ENCODE assay signal across 1 cellular context in the genomic region with DNA sequence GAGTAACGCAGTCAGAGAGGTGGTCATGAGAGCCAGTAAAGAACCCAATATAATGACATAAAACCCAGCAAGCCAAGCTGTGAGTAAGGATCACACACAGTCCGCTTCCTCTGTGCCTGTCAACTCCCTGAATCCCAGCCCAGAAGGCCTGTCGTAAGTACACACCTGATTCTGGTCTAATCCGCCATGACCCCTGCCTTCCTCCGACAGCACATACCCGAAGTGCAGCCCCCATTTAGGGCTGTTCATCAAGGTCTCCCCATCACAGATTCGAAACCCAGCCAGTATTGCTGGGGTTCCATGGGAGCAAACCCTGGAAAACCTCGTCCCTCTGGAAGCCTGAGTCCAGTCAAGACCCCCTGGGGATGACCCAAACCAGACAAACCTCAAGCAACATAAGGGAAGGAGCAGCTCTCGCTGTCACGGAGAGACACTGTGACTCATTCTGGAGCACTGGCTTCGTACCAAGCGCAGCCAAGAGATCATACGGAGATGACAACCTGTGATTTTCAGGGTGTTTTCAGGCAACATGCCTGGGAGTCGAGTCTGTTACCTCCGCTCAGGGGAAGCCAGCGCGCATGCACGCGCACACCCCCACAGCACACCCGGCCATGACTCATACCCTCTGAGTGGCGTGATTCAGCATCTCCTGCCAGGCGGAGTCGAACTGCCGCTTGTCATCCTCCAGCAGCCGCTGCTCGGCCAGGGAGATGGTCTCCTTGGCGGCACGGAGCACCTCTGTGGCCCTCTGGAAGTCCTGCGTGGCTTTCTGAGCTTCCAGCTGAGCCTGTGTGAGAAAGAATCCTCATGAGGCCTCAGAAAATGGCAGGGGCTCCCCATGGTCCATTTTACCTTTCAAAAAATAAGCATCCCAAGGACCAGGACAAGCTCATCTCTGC.
TF ChIP-seq lines count a peak whose summit lies in the region.

No MANE protein-coding gene starts in this region.

TF ChIP-seq in HEK293, 187 proteins besides CTCF, POLR2A, EP300 and RAD21 (continued from another document and continues in another):
- TF ChIP-seq, protein P1, sequence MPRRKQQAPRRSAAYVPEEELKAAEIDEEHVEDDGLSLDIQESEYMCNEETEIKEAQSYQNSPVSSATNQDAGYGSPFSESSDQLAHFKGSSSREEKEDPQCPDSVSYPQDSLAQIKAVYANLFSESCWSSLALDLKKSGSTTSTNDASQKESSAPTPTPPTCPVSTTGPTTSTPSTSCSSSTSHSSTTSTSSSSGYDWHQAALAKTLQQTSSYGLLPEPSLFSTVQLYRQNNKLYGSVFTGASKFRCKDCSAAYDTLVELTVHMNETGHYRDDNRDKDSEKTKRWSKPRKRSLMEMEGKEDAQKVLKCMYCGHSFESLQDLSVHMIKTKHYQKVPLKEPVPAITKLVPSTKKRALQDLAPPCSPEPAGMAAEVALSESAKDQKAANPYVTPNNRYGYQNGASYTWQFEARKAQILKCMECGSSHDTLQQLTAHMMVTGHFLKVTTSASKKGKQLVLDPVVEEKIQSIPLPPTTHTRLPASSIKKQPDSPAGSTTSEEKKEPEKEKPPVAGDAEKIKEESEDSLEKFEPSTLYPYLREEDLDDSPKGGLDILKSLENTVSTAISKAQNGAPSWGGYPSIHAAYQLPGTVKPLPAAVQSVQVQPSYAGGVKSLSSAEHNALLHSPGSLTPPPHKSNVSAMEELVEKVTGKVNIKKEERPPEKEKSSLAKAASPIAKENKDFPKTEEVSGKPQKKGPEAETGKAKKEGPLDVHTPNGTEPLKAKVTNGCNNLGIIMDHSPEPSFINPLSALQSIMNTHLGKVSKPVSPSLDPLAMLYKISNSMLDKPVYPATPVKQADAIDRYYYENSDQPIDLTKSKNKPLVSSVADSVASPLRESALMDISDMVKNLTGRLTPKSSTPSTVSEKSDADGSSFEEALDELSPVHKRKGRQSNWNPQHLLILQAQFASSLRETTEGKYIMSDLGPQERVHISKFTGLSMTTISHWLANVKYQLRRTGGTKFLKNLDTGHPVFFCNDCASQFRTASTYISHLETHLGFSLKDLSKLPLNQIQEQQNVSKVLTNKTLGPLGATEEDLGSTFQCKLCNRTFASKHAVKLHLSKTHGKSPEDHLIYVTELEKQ (tag by site-specific recombination; IDR thresholded peaks at IDR 0.05; ENCODE audit: borderline replicate concordance) = no peak
- TF ChIP-seq ZNF560 (tag by site-specific recombination; IDR thresholded peaks at IDR 0.05; ENCODE audit: borderline replicate concordance) (no peak), ZNF248 (tag by site-specific recombination; IDR thresholded peaks at IDR 0.05) (no peak), ZNF121 (tag by site-specific recombination; IDR thresholded peaks at IDR 0.05) (no peak), SCRT2 (tag by site-specific recombination; IDR thresholded peaks at IDR 0.05) (no peak; the same call in 1 of the 2 replicates), ZNF514 (tag by site-specific recombination; IDR thresholded peaks at IDR 0.05) (no peak), ZNF211 (tag by site-specific recombination; IDR thresholded peaks at IDR 0.05; ENCODE audit: low read depth) (no peak), GFI1B (tag by site-specific recombination; IDR thresholded peaks at IDR 0.05) (0 out of 2 replicates have a peak, but pooled peaks have one; percentile 13), OVOL3 (tag by site-specific recombination; IDR thresholded peaks at IDR 0.05) (no peak), ZNF664 (tag by site-specific recombination; IDR thresholded peaks at IDR 0.05) (no peak), GLIS1 (tag by site-specific recombination; IDR thresholded peaks at IDR 0.05) (peak; percentile 75), ZBTB17 (tag by site-specific recombination; IDR thresholded peaks at IDR 0.05) (peak; percentile 97), ZNF155 (tag by site-specific recombination; IDR thresholded peaks at IDR 0.05) (no peak), ZNF843 (tag by site-specific recombination; IDR thresholded peaks at IDR 0.05) (no peak), MYNN (tag by site-specific recombination; IDR thresholded peaks at IDR 0.05; ENCODE audit: borderline replicate concordance) (no peak), ZNF629 (tag by site-specific recombination; IDR thresholded peaks at IDR 0.05) (peak; percentile 80)
- TF ChIP-seq, protein P2, sequence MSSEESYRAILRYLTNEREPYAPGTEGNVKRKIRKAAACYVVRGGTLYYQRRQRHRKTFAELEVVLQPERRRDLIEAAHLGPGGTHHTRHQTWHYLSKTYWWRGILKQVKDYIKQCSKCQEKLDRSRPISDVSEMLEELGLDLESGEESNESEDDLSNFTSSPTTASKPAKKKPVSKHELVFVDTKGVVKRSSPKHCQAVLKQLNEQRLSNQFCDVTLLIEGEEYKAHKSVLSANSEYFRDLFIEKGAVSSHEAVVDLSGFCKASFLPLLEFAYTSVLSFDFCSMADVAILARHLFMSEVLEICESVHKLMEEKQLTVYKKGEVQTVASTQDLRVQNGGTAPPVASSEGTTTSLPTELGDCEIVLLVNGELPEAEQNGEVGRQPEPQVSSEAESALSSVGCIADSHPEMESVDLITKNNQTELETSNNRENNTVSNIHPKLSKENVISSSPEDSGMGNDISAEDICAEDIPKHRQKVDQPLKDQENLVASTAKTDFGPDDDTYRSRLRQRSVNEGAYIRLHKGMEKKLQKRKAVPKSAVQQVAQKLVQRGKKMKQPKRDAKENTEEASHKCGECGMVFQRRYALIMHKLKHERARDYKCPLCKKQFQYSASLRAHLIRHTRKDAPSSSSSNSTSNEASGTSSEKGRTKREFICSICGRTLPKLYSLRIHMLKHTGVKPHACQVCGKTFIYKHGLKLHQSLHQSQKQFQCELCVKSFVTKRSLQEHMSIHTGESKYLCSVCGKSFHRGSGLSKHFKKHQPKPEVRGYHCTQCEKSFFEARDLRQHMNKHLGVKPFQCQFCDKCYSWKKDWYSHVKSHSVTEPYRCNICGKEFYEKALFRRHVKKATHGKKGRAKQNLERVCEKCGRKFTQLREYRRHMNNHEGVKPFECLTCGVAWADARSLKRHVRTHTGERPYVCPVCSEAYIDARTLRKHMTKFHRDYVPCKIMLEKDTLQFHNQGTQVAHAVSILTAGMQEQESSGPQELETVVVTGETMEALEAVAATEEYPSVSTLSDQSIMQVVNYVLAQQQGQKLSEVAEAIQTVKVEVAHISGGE (tag by site-specific recombination; conservative IDR thresholded peaks at IDR 0.05; ENCODE audit: low read depth) = no peak
- TF ChIP-seq, protein P3, sequence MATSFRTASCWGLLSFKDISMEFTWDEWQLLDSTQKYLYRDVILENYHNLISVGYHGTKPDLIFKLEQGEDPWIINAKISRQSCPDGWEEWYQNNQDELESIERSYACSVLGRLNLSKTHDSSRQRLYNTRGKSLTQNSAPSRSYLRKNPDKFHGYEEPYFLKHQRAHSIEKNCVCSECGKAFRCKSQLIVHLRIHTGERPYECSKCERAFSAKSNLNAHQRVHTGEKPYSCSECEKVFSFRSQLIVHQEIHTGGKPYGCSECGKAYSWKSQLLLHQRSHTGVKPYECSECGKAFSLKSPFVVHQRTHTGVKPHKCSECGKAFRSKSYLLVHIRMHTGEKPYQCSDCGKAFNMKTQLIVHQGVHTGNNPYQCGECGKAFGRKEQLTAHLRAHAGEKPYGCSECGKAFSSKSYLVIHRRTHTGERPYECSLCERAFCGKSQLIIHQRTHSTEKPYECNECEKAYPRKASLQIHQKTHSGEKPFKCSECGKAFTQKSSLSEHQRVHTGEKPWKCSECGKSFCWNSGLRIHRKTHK (tag by site-specific recombination; IDR thresholded peaks at IDR 0.05) = no peak
- TF ChIP-seq, protein P4, sequence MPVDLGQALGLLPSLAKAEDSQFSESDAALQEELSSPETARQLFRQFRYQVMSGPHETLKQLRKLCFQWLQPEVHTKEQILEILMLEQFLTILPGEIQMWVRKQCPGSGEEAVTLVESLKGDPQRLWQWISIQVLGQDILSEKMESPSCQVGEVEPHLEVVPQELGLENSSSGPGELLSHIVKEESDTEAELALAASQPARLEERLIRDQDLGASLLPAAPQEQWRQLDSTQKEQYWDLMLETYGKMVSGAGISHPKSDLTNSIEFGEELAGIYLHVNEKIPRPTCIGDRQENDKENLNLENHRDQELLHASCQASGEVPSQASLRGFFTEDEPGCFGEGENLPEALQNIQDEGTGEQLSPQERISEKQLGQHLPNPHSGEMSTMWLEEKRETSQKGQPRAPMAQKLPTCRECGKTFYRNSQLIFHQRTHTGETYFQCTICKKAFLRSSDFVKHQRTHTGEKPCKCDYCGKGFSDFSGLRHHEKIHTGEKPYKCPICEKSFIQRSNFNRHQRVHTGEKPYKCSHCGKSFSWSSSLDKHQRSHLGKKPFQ (tag by site-specific recombination; IDR thresholded peaks at IDR 0.05) = no peak
- TF ChIP-seq, protein P5, sequence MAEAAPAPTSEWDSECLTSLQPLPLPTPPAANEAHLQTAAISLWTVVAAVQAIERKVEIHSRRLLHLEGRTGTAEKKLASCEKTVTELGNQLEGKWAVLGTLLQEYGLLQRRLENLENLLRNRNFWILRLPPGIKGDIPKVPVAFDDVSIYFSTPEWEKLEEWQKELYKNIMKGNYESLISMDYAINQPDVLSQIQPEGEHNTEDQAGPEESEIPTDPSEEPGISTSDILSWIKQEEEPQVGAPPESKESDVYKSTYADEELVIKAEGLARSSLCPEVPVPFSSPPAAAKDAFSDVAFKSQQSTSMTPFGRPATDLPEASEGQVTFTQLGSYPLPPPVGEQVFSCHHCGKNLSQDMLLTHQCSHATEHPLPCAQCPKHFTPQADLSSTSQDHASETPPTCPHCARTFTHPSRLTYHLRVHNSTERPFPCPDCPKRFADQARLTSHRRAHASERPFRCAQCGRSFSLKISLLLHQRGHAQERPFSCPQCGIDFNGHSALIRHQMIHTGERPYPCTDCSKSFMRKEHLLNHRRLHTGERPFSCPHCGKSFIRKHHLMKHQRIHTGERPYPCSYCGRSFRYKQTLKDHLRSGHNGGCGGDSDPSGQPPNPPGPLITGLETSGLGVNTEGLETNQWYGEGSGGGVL (tag by site-specific recombination; IDR thresholded peaks at IDR 0.05) = no peak
- TF ChIP-seq, protein P6, sequence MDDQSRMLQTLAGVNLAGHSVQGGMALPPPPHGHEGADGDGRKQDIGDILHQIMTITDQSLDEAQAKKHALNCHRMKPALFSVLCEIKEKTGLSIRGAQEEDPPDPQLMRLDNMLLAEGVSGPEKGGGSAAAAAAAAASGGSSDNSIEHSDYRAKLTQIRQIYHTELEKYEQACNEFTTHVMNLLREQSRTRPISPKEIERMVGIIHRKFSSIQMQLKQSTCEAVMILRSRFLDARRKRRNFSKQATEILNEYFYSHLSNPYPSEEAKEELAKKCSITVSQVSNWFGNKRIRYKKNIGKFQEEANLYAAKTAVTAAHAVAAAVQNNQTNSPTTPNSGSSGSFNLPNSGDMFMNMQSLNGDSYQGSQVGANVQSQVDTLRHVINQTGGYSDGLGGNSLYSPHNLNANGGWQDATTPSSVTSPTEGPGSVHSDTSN (CRISPR knock-in tag; IDR thresholded peaks at IDR 0.05) = no peak
- TF ChIP-seq, protein P7, sequence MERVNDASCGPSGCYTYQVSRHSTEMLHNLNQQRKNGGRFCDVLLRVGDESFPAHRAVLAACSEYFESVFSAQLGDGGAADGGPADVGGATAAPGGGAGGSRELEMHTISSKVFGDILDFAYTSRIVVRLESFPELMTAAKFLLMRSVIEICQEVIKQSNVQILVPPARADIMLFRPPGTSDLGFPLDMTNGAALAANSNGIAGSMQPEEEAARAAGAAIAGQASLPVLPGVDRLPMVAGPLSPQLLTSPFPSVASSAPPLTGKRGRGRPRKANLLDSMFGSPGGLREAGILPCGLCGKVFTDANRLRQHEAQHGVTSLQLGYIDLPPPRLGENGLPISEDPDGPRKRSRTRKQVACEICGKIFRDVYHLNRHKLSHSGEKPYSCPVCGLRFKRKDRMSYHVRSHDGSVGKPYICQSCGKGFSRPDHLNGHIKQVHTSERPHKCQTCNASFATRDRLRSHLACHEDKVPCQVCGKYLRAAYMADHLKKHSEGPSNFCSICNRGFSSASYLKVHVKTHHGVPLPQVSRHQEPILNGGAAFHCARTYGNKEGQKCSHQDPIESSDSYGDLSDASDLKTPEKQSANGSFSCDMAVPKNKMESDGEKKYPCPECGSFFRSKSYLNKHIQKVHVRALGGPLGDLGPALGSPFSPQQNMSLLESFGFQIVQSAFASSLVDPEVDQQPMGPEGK (tag by site-specific recombination; IDR thresholded peaks at IDR 0.05) = peak; percentile 82
- TF ChIP-seq, protein P8, sequence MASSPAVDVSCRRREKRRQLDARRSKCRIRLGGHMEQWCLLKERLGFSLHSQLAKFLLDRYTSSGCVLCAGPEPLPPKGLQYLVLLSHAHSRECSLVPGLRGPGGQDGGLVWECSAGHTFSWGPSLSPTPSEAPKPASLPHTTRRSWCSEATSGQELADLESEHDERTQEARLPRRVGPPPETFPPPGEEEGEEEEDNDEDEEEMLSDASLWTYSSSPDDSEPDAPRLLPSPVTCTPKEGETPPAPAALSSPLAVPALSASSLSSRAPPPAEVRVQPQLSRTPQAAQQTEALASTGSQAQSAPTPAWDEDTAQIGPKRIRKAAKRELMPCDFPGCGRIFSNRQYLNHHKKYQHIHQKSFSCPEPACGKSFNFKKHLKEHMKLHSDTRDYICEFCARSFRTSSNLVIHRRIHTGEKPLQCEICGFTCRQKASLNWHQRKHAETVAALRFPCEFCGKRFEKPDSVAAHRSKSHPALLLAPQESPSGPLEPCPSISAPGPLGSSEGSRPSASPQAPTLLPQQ (tag by site-specific recombination; IDR thresholded peaks at IDR 0.05) = peak; percentile 48
- TF ChIP-seq, protein P9, sequence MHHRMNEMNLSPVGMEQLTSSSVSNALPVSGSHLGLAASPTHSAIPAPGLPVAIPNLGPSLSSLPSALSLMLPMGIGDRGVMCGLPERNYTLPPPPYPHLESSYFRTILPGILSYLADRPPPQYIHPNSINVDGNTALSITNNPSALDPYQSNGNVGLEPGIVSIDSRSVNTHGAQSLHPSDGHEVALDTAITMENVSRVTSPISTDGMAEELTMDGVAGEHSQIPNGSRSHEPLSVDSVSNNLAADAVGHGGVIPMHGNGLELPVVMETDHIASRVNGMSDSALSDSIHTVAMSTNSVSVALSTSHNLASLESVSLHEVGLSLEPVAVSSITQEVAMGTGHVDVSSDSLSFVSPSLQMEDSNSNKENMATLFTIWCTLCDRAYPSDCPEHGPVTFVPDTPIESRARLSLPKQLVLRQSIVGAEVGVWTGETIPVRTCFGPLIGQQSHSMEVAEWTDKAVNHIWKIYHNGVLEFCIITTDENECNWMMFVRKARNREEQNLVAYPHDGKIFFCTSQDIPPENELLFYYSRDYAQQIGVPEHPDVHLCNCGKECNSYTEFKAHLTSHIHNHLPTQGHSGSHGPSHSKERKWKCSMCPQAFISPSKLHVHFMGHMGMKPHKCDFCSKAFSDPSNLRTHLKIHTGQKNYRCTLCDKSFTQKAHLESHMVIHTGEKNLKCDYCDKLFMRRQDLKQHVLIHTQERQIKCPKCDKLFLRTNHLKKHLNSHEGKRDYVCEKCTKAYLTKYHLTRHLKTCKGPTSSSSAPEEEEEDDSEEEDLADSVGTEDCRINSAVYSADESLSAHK (tag by site-specific recombination; IDR thresholded peaks at IDR 0.05) = no peak
- TF ChIP-seq, protein P10, sequence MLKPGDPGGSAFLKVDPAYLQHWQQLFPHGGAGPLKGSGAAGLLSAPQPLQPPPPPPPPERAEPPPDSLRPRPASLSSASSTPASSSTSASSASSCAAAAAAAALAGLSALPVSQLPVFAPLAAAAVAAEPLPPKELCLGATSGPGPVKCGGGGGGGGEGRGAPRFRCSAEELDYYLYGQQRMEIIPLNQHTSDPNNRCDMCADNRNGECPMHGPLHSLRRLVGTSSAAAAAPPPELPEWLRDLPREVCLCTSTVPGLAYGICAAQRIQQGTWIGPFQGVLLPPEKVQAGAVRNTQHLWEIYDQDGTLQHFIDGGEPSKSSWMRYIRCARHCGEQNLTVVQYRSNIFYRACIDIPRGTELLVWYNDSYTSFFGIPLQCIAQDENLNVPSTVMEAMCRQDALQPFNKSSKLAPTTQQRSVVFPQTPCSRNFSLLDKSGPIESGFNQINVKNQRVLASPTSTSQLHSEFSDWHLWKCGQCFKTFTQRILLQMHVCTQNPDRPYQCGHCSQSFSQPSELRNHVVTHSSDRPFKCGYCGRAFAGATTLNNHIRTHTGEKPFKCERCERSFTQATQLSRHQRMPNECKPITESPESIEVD (tag by site-specific recombination; IDR thresholded peaks at IDR 0.05) = no peak
